Comparison of ENCODE assay signal across 8 cellular contexts in genomic region chr5:172771439-172772111, GRCh38. TPM values are rescaled to one million over a fixed set of nuclear protein-coding genes. Genes with fewer than 3 reads are reported as not detected.
DNase-seq lines count a peak whose midpoint lies in the region; ATAC-seq, FAIRE-seq and TF ChIP-seq lines count a peak whose summit lies in the region.

No MANE protein-coding gene starts in this region.

- POLR2A ChIA-PET in AG04450 (lab: Yijun Ruan, JAX) (interaction anchor here (0.6 to 5.0 kb wide), 46 partner anchors 10 to 831 kb away, joined by 3 to 104 read pairs (median 6); partner anchors contain the start of gene RPL26L1), endothelial cell of umbilical vein (lab: Charles Lee) (interaction anchor here (0.6 to 4.2 kb wide), 35 partner anchors 12 to 182 kb away, joined by 3 to 60 read pairs (median 6); no protein-coding TSS in a partner anchor)

- peaks cover 36% of the 10 kb centered on the region for H3K79me2 ChIP-seq in endothelial cell of umbilical vein (ENCODE audit: control insufficient read depth, insufficient read depth, low read length)

- TF ChIP-seq POLR2A in endothelial cell of umbilical vein (IDR thresholded peaks at IDR 0.05; ENCODE audit: low read depth, low read length) = no peak

- no peaks in the 10 kb centered on the region for H3K9me1 ChIP-seq in endothelial cell of umbilical vein (replicated peaks; ENCODE audit: control insufficient read depth, extremely low read depth, insufficient read depth, low read length)

- H3K9me3 ChIP-seq in AG04450 (ENCODE audit: control insufficient read depth, insufficient read depth, low read length) = peaks cover 3% of the 10 kb centered on the region; the same call in 1 of the 2 replicates
- H3K9me3 ChIP-seq in endothelial cell of umbilical vein (replicated peaks; ENCODE audit: control insufficient read depth, insufficient read depth, low read length) = no peaks in the 10 kb centered on the region

- peak; percentile 0 for ATAC-seq in GM21717 (IDR thresholded peaks at IDR 0.05; ENCODE audit: unreplicated experiment)
- no peak for ATAC-seq in GM18519 (IDR thresholded peaks at IDR 0.05; ENCODE audit: low FRiP score, unreplicated experiment)

- peaks cover 17% of the 10 kb centered on the region for H3K27me3 Mint-ChIP-seq in nephron progenitor cell (ENCODE audit: low read depth, poor library complexity)

- BruUV-seq in endothelial cell of umbilical vein (replicated peaks; lab: Mats Ljungman, UMichigan) = TSS peak; percentile 33

- peak; percentile 76 for FAIRE-seq in endothelial cell of umbilical vein (lab: Jason Lieb, UNC)

- peaks cover 28% of the 10 kb centered on the region for H3K36me3 Mint-ChIP-seq in nephron progenitor cell (ENCODE audit: low read depth)

- no peak overlapping the region for H2AFZ ChIP-seq in endothelial cell of umbilical vein (ENCODE audit: low read depth, low read length)

- peak overlapping the region; percentile 97 for H3K27ac Mint-ChIP-seq in nephron progenitor cell

- DNase-seq in AG04450 (ENCODE audit: low read depth, low spot score) (no peak), SW480 (ENCODE audit: low spot score) (peak; percentile 52), endothelial cell of umbilical vein (ENCODE audit: low read depth, low spot score) (no peak), nephron progenitor cell (no peak), glomerular visceral epithelial cell (ENCODE audit: extremely low spot score) (no peak), NCI-H1436 treated with DMSO at 0.1 percent for 48 hours (lab: John Stamatoyannopoulos, UW) (no peak)

- peak overlapping the region; percentile 74 for H3K4me2 ChIP-seq in endothelial cell of umbilical vein (ENCODE audit: insufficient read depth, low read length)

- peaks cover 40% of the 10 kb centered on the region for H3K4me1 ChIP-seq in endothelial cell of umbilical vein (ENCODE audit: control insufficient read depth, extremely low read depth, insufficient read depth, low read length)

- H3K4me3 ChIP-seq in AG04450 (ENCODE audit: low read depth, low read length) = peak overlapping the region; percentile 59
- peak overlapping the region in 2 of 3 experiments; percentile 41 to 48 for H3K4me3 ChIP-seq in endothelial cell of umbilical vein (replicated peaks in 1 of 3; ENCODE audit: insufficient read depth in 1 of 3, low read depth in 1 of 3, low read length in 3 of 3)

- H3K36me3 ChIP-seq in endothelial cell of umbilical vein (ENCODE audit: control insufficient read depth in 2 of 2, extremely low read depth in 1 of 2, insufficient read depth in 2 of 2, low read length in 2 of 2) = peaks cover 5 to 11% of the 10 kb centered on the region in 2 experiments

- no peaks in the 10 kb centered on the region for H4K20me1 ChIP-seq in endothelial cell of umbilical vein (replicated peaks; ENCODE audit: control insufficient read depth, extremely low read depth, insufficient read depth, low read length)

- dilution Hi-C loops in endothelial cell of umbilical vein (cut with MboI; ENCODE audit: extremely low pct_ligation_motif_present, low sequenced_read_pairs) = no loop called here

- CTCF ChIA-PET in AG04450 (lab: Charles Lee) (interaction anchor here (0.6 to 5.2 kb wide), 17 partner anchors 10 to 189 kb away, joined by 3 to 39 read pairs (median 4); no protein-coding TSS in a partner anchor), endothelial cell of umbilical vein (lab: Charles Lee) (interaction anchor here (0.6 to 8.8 kb wide), 56 partner anchors 10 to 188 kb away, joined by 3 to 87 read pairs (median 5); partner anchors contain the start of gene RPL26L1)

- intact Hi-C loops in endothelial cell of umbilical vein (cut with micrococcal nuclease) = loop anchor here (1.0 to 10.0 kb wide), 11 partner anchors 23 to 993 kb away; partner anchors contain the start of gene ERGIC1

- H3K27me3 ChIP-seq in AG04450 (ENCODE audit: control insufficient read depth, insufficient read depth, low read length) (no peaks in the 10 kb centered on the region), endothelial cell of umbilical vein (ENCODE audit: control insufficient read depth in 2 of 2, insufficient read depth in 2 of 2, low read length in 2 of 2) (no peaks in the 10 kb centered on the region)

- peaks cover 64% of the 10 kb centered on the region for H3K4me1 Mint-ChIP-seq in nephron progenitor cell

- TF ChIP-seq CTCF in AG04450 (IDR thresholded peaks at IDR 0.05; ENCODE audit: low read depth, low read length) = no peak
- no peak for TF ChIP-seq CTCF in endothelial cell of umbilical vein (IDR thresholded peaks at IDR 0.05; ENCODE audit: extremely low read depth in 1 of 2, insufficient read depth in 1 of 2, low read depth in 1 of 2, low read length in 2 of 2)
- TF ChIP-seq CTCF in nephron progenitor cell (IDR thresholded peaks at IDR 0.05) = no peak

- peak overlapping the region; percentile 97 for H3K9ac ChIP-seq in endothelial cell of umbilical vein (replicated peaks; ENCODE audit: extremely low read depth, insufficient read depth, low read length)

- H3K4me3 Mint-ChIP-seq in nephron progenitor cell = peak overlapping the region; percentile 81

- H3K9me3 Mint-ChIP-seq in nephron progenitor cell = no peaks in the 10 kb centered on the region

- peak overlapping the region; percentile 100 for H3K27ac ChIP-seq in AG04450 (ENCODE audit: low read depth, low read length)
- H3K27ac ChIP-seq in endothelial cell of umbilical vein (ENCODE audit: insufficient read depth, low read depth, low read length) = peak overlapping the region; percentile 99

TF ChIP-seq in endothelial cell of umbilical vein, 7 proteins besides CTCF, POLR2A, EP300 and RAD21:
- TF ChIP-seq JUN (IDR thresholded peaks at IDR 0.05; ENCODE audit: borderline replicate concordance, insufficient read depth, insufficient read length, low read depth) = no peak

RNA-seq across cellular contexts. Expression of gene DUSP1, which starts 0.6 kb away (rescaled TPM):
- polyA plus RNA-seq in AG04450 (2011; rRNA removed) (98.8 and 147 TPM in 2 replicates), endothelial cell of umbilical vein (157 and 196 TPM in 2 replicates)
- 187 and 265 TPM in 2 replicates for polyA minus RNA-seq in AG04450 (2011; rRNA and poly(A)+ RNA removed)
- total RNA-seq in endothelial cell of umbilical vein = 36.1 and 46.5 TPM in 2 replicates
- 146 and 177 TPM in 2 replicates for polyA plus RNA-seq in endothelial cell of umbilical vein (2011; cell fraction: cytosol; rRNA removed)
- 244 and 322 TPM in 2 replicates for polyA plus RNA-seq in endothelial cell of umbilical vein (2011; cell fraction: nucleus; rRNA removed)
- 129 and 131 TPM in 2 replicates for polyA plus RNA-seq in endothelial cell of umbilical vein (2012)
- 107 and 126 TPM in 2 replicates for polyA minus RNA-seq in endothelial cell of umbilical vein
- polyA minus RNA-seq in endothelial cell of umbilical vein (2011; cell fraction: cytosol; rRNA and poly(A)+ RNA removed) = 130 TPM
- 151 and 252 TPM in 2 replicates for polyA minus RNA-seq in endothelial cell of umbilical vein (2011; cell fraction: nucleus; rRNA and poly(A)+ RNA removed)
